ENCODE assay signal across 28 cellular contexts in genomic region chr11:61452825-61453224, GRCh38. TPM values are rescaled to one million over a fixed set of nuclear protein-coding genes. Genes with fewer than 3 reads are reported as not detected.
A peak's percentile ranks its signal among the peaks of the same experiment; 100 is the strongest.
DNase-seq lines count a peak whose midpoint lies in the region; ATAC-seq, FAIRE-seq and TF ChIP-seq lines count a peak whose summit lies in the region.
"Had no signal": no experiment of that assay in that cellular context is flagged by ENCODE, and none has a peak within 500 bp of the region (broad histone marks: within the 10 kb centered on the region; RNA-seq: fewer than 3 reads in every experiment).

No MANE protein-coding gene starts in this region.

- BruUV-seq in K562 (replicated peaks; lab: Mats Ljungman, UMichigan): no TSS peak

- CTCF ChIA-PET in K562 (lab: Yijun Ruan, JAX; ENCODE audit: low intra/inter-chr PET ratio): no interaction called here

- ATAC-seq in CD4-positive, CD25-positive, alpha-beta regulatory T cell (ENCODE audit: low read depth in 2 of 2): no peak
- ATAC-seq in K562: no peak
- ATAC-seq: A549, GM12878 had no signal

- DNase-seq in activated CD4-positive, alpha-beta T cell treated with anti-CD3 and anti-CD28 coated beads, Interleukin-2, amount 10 ng/mL, durations not matched to agents 24 days and 14 days: no peak
- no peak for DNase-seq in activated CD4-positive, alpha-beta T cell treated with anti-CD3 and anti-CD28 coated beads for 48 hours
- DNase-seq in CD4-positive, CD25-positive, alpha-beta regulatory T cell: no peak
- DNase-seq in K562 (ENCODE audit: extremely low read depth in 1 of 4, low spot score in 3 of 4) (no peak), posterior vena cava (ENCODE audit: low spot score) (peak; percentile 53), ovary (no peak), HCEC 1CT (no peak), middle frontal gyrus (ENCODE audit: extremely low spot score, low spot score) (no peak)
- DNase-seq: AML-193; CD4-positive, alpha-beta memory T cell; CD8-positive, alpha-beta memory T cell; COR-L47; DMS 273 treated with DMSO at 0.1 percent for 48 hours; DMS153; DMS53; DMS79; DND-41; EL; GDM1 had no signal

- POLR2A ChIA-PET in K562 (lab: Yijun Ruan, JAX): no interaction called here

- in situ Hi-C loops in K562 (cut with MboI): no loop called here

- no peaks in the 10 kb centered on the region for H3K4me1 ChIP-seq in CD4-positive, CD25-positive, alpha-beta regulatory T cell (ENCODE audit: control insufficient read depth, insufficient read depth, low read length, poor library complexity, severe bottlenecking)
- no peaks in the 10 kb centered on the region; a peak in 1 of 5 replicates for H3K4me1 ChIP-seq in K562 (replicated peaks in 1 of 2; ENCODE audit: control insufficient read depth in 2 of 2, insufficient read depth in 2 of 2, low read length in 2 of 2)
- H3K4me1 ChIP-seq in ovary (ENCODE audit: insufficient read depth): no peaks in the 10 kb centered on the region
- H3K4me1 ChIP-seq: A549 had no signal

- no peak overlapping the region for H3K27ac ChIP-seq in CD4-positive, CD25-positive, alpha-beta regulatory T cell (ENCODE audit: insufficient read depth, low read length, poor library complexity, severe bottlenecking)
- H3K27ac ChIP-seq in K562 (ENCODE audit: extremely low read depth, low read depth, low read length) (no peak overlapping the region), ovary (no peak overlapping the region)
- H3K27ac ChIP-seq: 22Rv1; A549; BLaER1 treated with 17β-estradiol and CSF1 and Interleukin-3, amounts not matched to agents 10 nM and 100 nM; C4-2B had no signal

- H3K36me3 ChIP-seq in CD4-positive, CD25-positive, alpha-beta regulatory T cell (ENCODE audit: control insufficient read depth, insufficient read depth, low read length): peaks cover 31% of the 10 kb centered on the region
- H3K36me3 ChIP-seq in K562 (ENCODE audit: control insufficient read depth, insufficient read depth, low read length) (peaks cover 22% of the 10 kb centered on the region), ovary (no peaks in the 10 kb centered on the region)

- FAIRE-seq in K562 (lab: Jason Lieb, UNC): no peak
- FAIRE-seq: A549, GM12878, GM12892, GM18507 had no signal

- no peak overlapping the region for H3K4me3 Mint-ChIP-seq in activated CD4-positive, alpha-beta T cell treated with anti-CD3 and anti-CD28 coated beads, Interleukin-2, amount 10 ng/mL, durations not matched to agents 24 days and 14 days
- no peak overlapping the region for H3K4me3 Mint-ChIP-seq in CD4-positive, CD25-positive, alpha-beta regulatory T cell
- H3K4me3 Mint-ChIP-seq: B cell; CD4-positive, alpha-beta memory T cell; CD8-positive, alpha-beta memory T cell had no signal

- peaks cover 4% of the 10 kb centered on the region for H3K4me1 Mint-ChIP-seq in activated CD4-positive, alpha-beta T cell treated with anti-CD3 and anti-CD28 coated beads, Interleukin-2, amount 10 ng/mL, durations not matched to agents 24 days and 14 days
- peaks cover under 1 to 10% (median 7%) of the 10 kb centered on the region in 4 donors for H3K4me1 Mint-ChIP-seq in CD4-positive, CD25-positive, alpha-beta regulatory T cell
- H3K4me1 Mint-ChIP-seq: B cell had no signal

- no peaks in the 10 kb centered on the region for H3K79me2 ChIP-seq in K562 (ENCODE audit: control insufficient read depth, insufficient read depth, low read length)

- no peaks in the 10 kb centered on the region for H3K27me3 Mint-ChIP-seq in activated CD4-positive, alpha-beta T cell treated with anti-CD3 and anti-CD28 coated beads, Interleukin-2, amount 10 ng/mL, durations not matched to agents 24 days and 14 days
- no peaks in the 10 kb centered on the region for H3K27me3 Mint-ChIP-seq in CD4-positive, CD25-positive, alpha-beta regulatory T cell
- H3K27me3 Mint-ChIP-seq: B cell; CD4-positive, alpha-beta memory T cell; CD8-positive, alpha-beta memory T cell had no signal

- peaks cover 52% of the 10 kb centered on the region for H3K36me3 Mint-ChIP-seq in activated CD4-positive, alpha-beta T cell treated with anti-CD3 and anti-CD28 coated beads, Interleukin-2, amount 10 ng/mL, durations not matched to agents 24 days and 14 days (ENCODE audit: low read depth)
- H3K36me3 Mint-ChIP-seq in CD4-positive, CD25-positive, alpha-beta regulatory T cell: peaks cover 38% of the 10 kb centered on the region

- H3K27ac Mint-ChIP-seq in activated CD4-positive, alpha-beta T cell treated with anti-CD3 and anti-CD28 coated beads, Interleukin-2, amount 10 ng/mL, durations not matched to agents 24 days and 14 days: peak overlapping the region; percentile 6
- peak overlapping the region in 2 of 3 donors; percentile 12 to 86 for H3K27ac Mint-ChIP-seq in CD4-positive, CD25-positive, alpha-beta regulatory T cell
- H3K27ac Mint-ChIP-seq: B cell; CD4-positive, alpha-beta memory T cell; CD8-positive, alpha-beta memory T cell had no signal

- no peak overlapping the region for H3K9ac ChIP-seq in K562 (ENCODE audit: insufficient read depth in 1 of 2, low read depth in 2 of 2, low read length in 2 of 2)
- H3K9ac ChIP-seq: BLaER1 treated with 17β-estradiol and CSF1 and Interleukin-3, amounts not matched to agents 10 nM and 100 nM had no signal

- 78% methylated on average over 2 of the region's 2 CpGs for WGBS in K562 (ENCODE audit: insufficient coverage, low coverage, missing lambda C conversion rate)
- 92 to 98% (median 97%) methylated on average over 2 of the region's 2 CpGs for WGBS in ovary, 3 donors

- no peaks in the 10 kb centered on the region for H3K9me1 ChIP-seq in K562 (ENCODE audit: control insufficient read depth, insufficient read depth, low read length)

- no peak overlapping the region for H3K4me3 ChIP-seq in CD4-positive, CD25-positive, alpha-beta regulatory T cell (ENCODE audit: low read depth, low read length)
- H3K4me3 ChIP-seq in K562 (no peak overlapping the region), ovary (no peak overlapping the region)
- H3K4me3 ChIP-seq: A549; BLaER1 treated with 17β-estradiol and CSF1 and Interleukin-3, amounts not matched to agents 10 nM and 100 nM; GM12878 had no signal

- no peaks in the 10 kb centered on the region for H4K20me1 ChIP-seq in K562 (replicated peaks; ENCODE audit: control insufficient read depth, insufficient read depth, low read length)

- no peak for TF ChIP-seq POLR2A in K562 (conservative IDR thresholded peaks at IDR 0.05)
- TF ChIP-seq POLR2A in ovary (IDR thresholded peaks at IDR 0.05): no peak

- no peak for TF ChIP-seq RAD21 in K562 (CRISPR knock-in tag; conservative IDR thresholded peaks at IDR 0.05 in 1 of 2, IDR thresholded peaks at IDR 0.05 in 1 of 2)

- TF ChIP-seq EP300 in K562 (IDR thresholded peaks at IDR 0.05; ENCODE audit: low read length) (no peak), ovary (IDR thresholded peaks at IDR 0.05) (no peak)

- no peak overlapping the region for H3K4me2 ChIP-seq in K562 (ENCODE audit: insufficient read depth, low read length)
- H3K4me2 ChIP-seq: A549; BLaER1 treated with 17β-estradiol and CSF1 and Interleukin-3, amounts not matched to agents 10 nM and 100 nM had no signal

- intact Hi-C loops in activated CD4-positive, alpha-beta T cell treated with anti-CD3 and anti-CD28 coated beads, Interleukin-2, amount 10 ng/mL, durations not matched to agents 24 days and 14 days (cut with micrococcal nuclease): no loop called here
- intact Hi-C loops in K562 (cut with micrococcal nuclease): no loop called here
- intact Hi-C loops in posterior vena cava (cut with DNase I): no loop called here
- intact Hi-C loops in ovary (cut with DNase I): no loop called here

- TF ChIP-seq CTCF in K562 (IDR thresholded peaks at IDR 0.05 in 2 of 3, conservative IDR thresholded peaks at IDR 0.05 in 1 of 3; ENCODE audit: insufficient read depth in 2 of 3, low read depth in 1 of 3, low read length in 3 of 3) (no peak), ovary (IDR thresholded peaks at IDR 0.05) (no peak)

- H2AFZ ChIP-seq in K562 (ENCODE audit: low read depth, low read length): no peak overlapping the region

- H3K9me3 ChIP-seq in CD4-positive, CD25-positive, alpha-beta regulatory T cell (ENCODE audit: control insufficient read depth in 2 of 2, low read length in 2 of 2): no peaks in the 10 kb centered on the region
- H3K9me3 ChIP-seq in K562 (replicated peaks; ENCODE audit: control insufficient read depth, insufficient read depth, low read depth, low read length) (no peaks in the 10 kb centered on the region), ovary (no peaks in the 10 kb centered on the region)
- H3K9me3 ChIP-seq: A549; BLaER1 treated with 17β-estradiol and CSF1 and Interleukin-3, amounts not matched to agents 10 nM and 100 nM had no signal

- H3K27me3 ChIP-seq in CD4-positive, CD25-positive, alpha-beta regulatory T cell (ENCODE audit: control insufficient read depth, insufficient read depth, low read length): no peaks in the 10 kb centered on the region
- H3K27me3 ChIP-seq in K562 (ENCODE audit: control insufficient read depth in 2 of 2, insufficient read depth in 2 of 2, low read length in 2 of 2) (no peaks in the 10 kb centered on the region), ovary (no peaks in the 10 kb centered on the region)
- H3K27me3 ChIP-seq: BLaER1 treated with 17β-estradiol and CSF1 and Interleukin-3, amounts not matched to agents 10 nM and 100 nM had no signal

- H3K9me3 Mint-ChIP-seq in activated CD4-positive, alpha-beta T cell treated with anti-CD3 and anti-CD28 coated beads, Interleukin-2, amount 10 ng/mL, durations not matched to agents 24 days and 14 days: no peaks in the 10 kb centered on the region
- no peaks in the 10 kb centered on the region for H3K9me3 Mint-ChIP-seq in CD4-positive, CD25-positive, alpha-beta regulatory T cell
- H3K9me3 Mint-ChIP-seq: CD4-positive, alpha-beta memory T cell; CD8-positive, alpha-beta memory T cell had no signal

RNA-seq across cellular contexts. Expression of gene SDHAF2, which starts 22.9 kb away (rescaled TPM):
- total RNA-seq in activated CD4-positive, alpha-beta T cell treated with anti-CD3 and anti-CD28 coated beads, Interleukin-2, amount 10 ng/mL, durations not matched to agents 24 days and 14 days: 46.0 and 46.1 TPM in 2 replicates
- total RNA-seq in CD4-positive, CD25-positive, alpha-beta regulatory T cell: 36.7 TPM
- polyA plus RNA-seq in CD4-positive, CD25-positive, alpha-beta regulatory T cell: 100 to 1,000 TPM in 2 of 4 donors, 10 to 100 TPM in 2; 92.9 to 127 (median 105) TPM
- total RNA-seq in K562 (2011; cell fraction: chromatin; rRNA removed; ENCODE audit: low replicate concordance): 127 and 189 TPM in 2 replicates
- total RNA-seq in K562 (2011; cell fraction: nucleolus; rRNA removed): 134 and 143 TPM in 2 replicates
- total RNA-seq in K562 (2011; cell fraction: nucleoplasm; rRNA removed): 150 and 151 TPM in 2 replicates
- total RNA-seq in K562 (2014; rRNA removed) (27.6 and 51.6 TPM in 2 replicates), K562 (2014; rRNA removed; fragmentation: Illumina TruSeq; extraction: Trizol) (23.1 and 24.9 TPM in 2 replicates), K562 (2015; rRNA removed; fragmentation: Illumina TruSeq; extraction: Trizol) (21.2 and 24.1 TPM in 2 replicates), K562 (2021) (34.8 and 39.4 TPM in 2 replicates), posterior vena cava (10 to 100 TPM; 23.4 to 24.9 TPM), ovary (10 to 100 TPM; 31.9 to 91.1 (median 37.5) TPM)
- polyA plus RNA-seq in K562 (2011; rRNA removed) (82.2 and 86.3 TPM in 2 replicates), K562 (2014; fragmentation: Illumina TruSeq; extraction: Trizol) (30.7 and 40.4 TPM in 2 replicates), K562 (2014; fragmentation: Nextera tagmentation; extraction: Ambion mirVana) (100 to 1,000 TPM; 140 to 144 TPM), K562 (2014; rRNA removed) (48.0 and 55.9 TPM in 2 replicates), ovary (10 to 100 TPM; 40.8 to 43.5 TPM)
- polyA plus RNA-seq in K562 (2011; cell fraction: cytosol; rRNA removed): 87.4 and 110 TPM in 2 replicates
- 55.5 and 62.3 TPM in 2 replicates for polyA plus RNA-seq in K562 (2011; cell fraction: nucleus; rRNA removed)
- 33.3 and 41.9 TPM in 2 replicates for polyA plus RNA-seq in K562 (2012)
- 66.7 and 73.9 TPM in 2 replicates for polyA minus RNA-seq in K562 (2011; rRNA and poly(A)+ RNA removed)
- polyA minus RNA-seq in K562 (2011; cell fraction: cytosol; rRNA and poly(A)+ RNA removed): 17.1 and 42.7 TPM in 2 replicates
- polyA minus RNA-seq in K562 (2011; cell fraction: nucleus; rRNA and poly(A)+ RNA removed): 38.0 and 52.3 TPM in 2 replicates

RNA-seq across cellular contexts. Expression of gene CPSF7, which starts 23.1 kb away (rescaled TPM):
- 140 and 143 TPM in 2 replicates for total RNA-seq in activated CD4-positive, alpha-beta T cell treated with anti-CD3 and anti-CD28 coated beads, Interleukin-2, amount 10 ng/mL, durations not matched to agents 24 days and 14 days
- total RNA-seq in CD4-positive, CD25-positive, alpha-beta regulatory T cell: 111 TPM
- 10 to 100 TPM; 23.5 to 32.0 (median 25.4) TPM for polyA plus RNA-seq in CD4-positive, CD25-positive, alpha-beta regulatory T cell
- total RNA-seq in K562 (2011; cell fraction: chromatin; rRNA removed; ENCODE audit: low replicate concordance): 141 and 152 TPM in 2 replicates
- total RNA-seq in K562 (2011; cell fraction: nucleolus; rRNA removed): 67.6 and 78.9 TPM in 2 replicates
- total RNA-seq in K562 (2011; cell fraction: nucleoplasm; rRNA removed): 105 and 139 TPM in 2 replicates
- total RNA-seq in K562 (2014; rRNA removed): 24.3 and 24.8 TPM in 2 replicates
- total RNA-seq in K562 (2014; rRNA removed; fragmentation: Illumina TruSeq; extraction: Trizol): 45.1 and 45.5 TPM in 2 replicates
- total RNA-seq in K562 (2015; rRNA removed; fragmentation: Illumina TruSeq; extraction: Trizol): 43.9 and 44.1 TPM in 2 replicates
- total RNA-seq in K562 (2021): 82.9 and 84.6 TPM in 2 replicates
- polyA plus RNA-seq in K562 (2011; rRNA removed): 37.5 and 60.4 TPM in 2 replicates
- 51.1 and 98.0 TPM in 2 replicates for polyA plus RNA-seq in K562 (2011; cell fraction: cytosol; rRNA removed)
- polyA plus RNA-seq in K562 (2011; cell fraction: nucleus; rRNA removed): 121 and 160 TPM in 2 replicates
- 70.9 and 87.0 TPM in 2 replicates for polyA plus RNA-seq in K562 (2012)
- 89.1 and 104 TPM in 2 replicates for polyA plus RNA-seq in K562 (2014; fragmentation: Illumina TruSeq; extraction: Trizol)
- 10 to 100 TPM; 14.8 to 46.8 TPM for polyA plus RNA-seq in K562 (2014; fragmentation: Nextera tagmentation; extraction: Ambion mirVana)
- 42.4 and 45.7 TPM in 2 replicates for polyA plus RNA-seq in K562 (2014; rRNA removed)
- polyA minus RNA-seq in K562 (2011; rRNA and poly(A)+ RNA removed): 45.5 and 47.8 TPM in 2 replicates
- polyA minus RNA-seq in K562 (2011; cell fraction: cytosol; rRNA and poly(A)+ RNA removed): 32.9 and 61.4 TPM in 2 replicates
- 37.4 and 50.1 TPM in 2 replicates for polyA minus RNA-seq in K562 (2011; cell fraction: nucleus; rRNA and poly(A)+ RNA removed)
- 10 to 100 TPM; 51.5 to 52.0 TPM for total RNA-seq in posterior vena cava
- total RNA-seq in ovary: 100 to 1,000 TPM in 1 of 7 donors, 10 to 100 TPM in 6; 33.3 to 103 (median 83.4) TPM
- 100 to 1,000 TPM in 1 of 2 donors, 10 to 100 TPM in 1; 51.8 to 109 TPM for polyA plus RNA-seq in ovary

RNA-seq across cellular contexts. Expression of gene LRRC10B, which starts 55.7 kb away (rescaled TPM):
- total RNA-seq in activated CD4-positive, alpha-beta T cell treated with anti-CD3 and anti-CD28 coated beads, Interleukin-2, amount 10 ng/mL, durations not matched to agents 24 days and 14 days: 0.14 TPM in 1 of 2 replicates, not detected in the other
- not detected for total RNA-seq in CD4-positive, CD25-positive, alpha-beta regulatory T cell
- polyA plus RNA-seq in CD4-positive, CD25-positive, alpha-beta regulatory T cell: not detected
- not detected in 2 replicates for total RNA-seq in K562 (2011; cell fraction: chromatin; rRNA removed; ENCODE audit: low replicate concordance)
- total RNA-seq in K562 (2011; cell fraction: nucleolus; rRNA removed): 0.17 TPM in 1 of 2 replicates, not detected in the other
- total RNA-seq in K562 (2011; cell fraction: nucleoplasm; rRNA removed): not detected in 2 replicates
- total RNA-seq in K562 (2014; rRNA removed) (not detected in 2 replicates), K562 (2014; rRNA removed; fragmentation: Illumina TruSeq; extraction: Trizol) (not detected in 2 replicates), K562 (2015; rRNA removed; fragmentation: Illumina TruSeq; extraction: Trizol) (0.11 TPM in 1 of 2 replicates, not detected in the other), K562 (2021) (not detected in 2 replicates), posterior vena cava (1 to 10 TPM; 1.5 to 1.6 TPM), ovary (10 to 100 TPM in 1 of 7 donors, 1 to 10 TPM in 3, under 1 TPM in 3; 0.45 to 23.0 (median 1.4) TPM)
- polyA plus RNA-seq in K562 (2011; rRNA removed) (0.04 TPM in 1 of 2 replicates, not detected in the other), K562 (2014; fragmentation: Illumina TruSeq; extraction: Trizol) (not detected in 2 replicates), K562 (2014; fragmentation: Nextera tagmentation; extraction: Ambion mirVana) (not detected), K562 (2014; rRNA removed) (not detected in 2 replicates), ovary (1 to 10 TPM in 1 of 2 donors, under 1 TPM in 1; 0.48 to 1.7 TPM)
- polyA plus RNA-seq in K562 (2011; cell fraction: cytosol; rRNA removed): 0.03 and 0.07 TPM in 2 replicates
- 0.04 and 0.07 TPM in 2 replicates for polyA plus RNA-seq in K562 (2011; cell fraction: nucleus; rRNA removed)
- 0.06 TPM in 1 of 2 replicates, not detected in the other for polyA plus RNA-seq in K562 (2012)
- polyA minus RNA-seq in K562 (2011; rRNA and poly(A)+ RNA removed): not detected in 2 replicates
- not detected in 2 replicates for polyA minus RNA-seq in K562 (2011; cell fraction: cytosol; rRNA and poly(A)+ RNA removed)
- polyA minus RNA-seq in K562 (2011; cell fraction: nucleus; rRNA and poly(A)+ RNA removed): 0.11 TPM in 1 of 2 replicates, not detected in the other
- total RNA-seq: A172; B cell; CD4-positive, alpha-beta memory T cell; CD8-positive, alpha-beta memory T cell; GM12878 had no signal
- polyA plus RNA-seq: CD4-positive, alpha-beta memory T cell; CD8-positive, alpha-beta memory T cell; GM12878 had no signal
